Comparison of ENCODE assay signal across 8 cellular contexts in the genomic region with DNA sequence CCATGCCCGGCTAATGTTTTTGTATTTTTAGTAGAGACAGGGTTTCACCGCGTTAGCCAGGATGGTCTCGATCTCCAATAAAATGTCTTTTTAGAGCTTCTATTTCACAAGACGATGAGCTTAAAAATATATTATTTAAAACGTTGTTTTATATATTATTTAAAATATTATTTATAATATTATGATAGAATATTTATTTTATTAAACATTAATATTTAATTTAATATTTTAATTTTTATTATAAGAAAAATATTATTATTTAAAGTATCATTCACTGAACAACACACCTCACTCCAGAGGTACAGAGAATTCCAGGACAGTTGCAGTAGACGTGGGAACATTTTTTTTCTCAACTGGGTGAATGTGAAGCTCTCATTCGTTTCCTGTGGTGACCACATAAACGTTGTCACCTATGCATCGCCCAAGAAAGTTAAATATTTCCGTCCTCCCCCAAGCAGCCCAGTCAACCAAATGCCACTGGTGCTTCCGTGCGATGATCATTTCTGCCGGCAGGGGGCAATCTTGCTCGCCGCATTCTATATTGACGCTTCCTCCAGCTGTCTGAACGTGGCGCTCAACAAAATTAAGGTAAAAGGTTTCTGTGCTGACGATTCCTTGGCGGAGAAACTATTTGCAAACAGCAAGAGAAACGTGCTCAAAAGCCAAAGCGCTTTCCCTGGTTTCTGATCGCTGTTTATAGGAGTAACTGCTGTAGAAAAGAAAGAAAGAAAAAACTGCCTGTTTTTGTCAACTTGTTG. TPM values are rescaled to one million over a fixed set of nuclear protein-coding genes. Genes with fewer than 3 reads are reported as not detected.
DNase-seq lines count a peak whose midpoint lies in the region; ATAC-seq, FAIRE-seq and TF ChIP-seq lines count a peak whose summit lies in the region.

No MANE protein-coding gene starts in this region.

- H3K4me3 ChIP-seq in A549 (0 out of 3 replicates have a peak overlapping the region, but pooled peaks have one; percentile 21), choroid plexus epithelial cell (ENCODE audit: low read depth, low read length) (no peak overlapping the region)

- peak; percentile 97 for TF ChIP-seq CTCF in A549 (IDR thresholded peaks at IDR 0.05)
- peak; percentile 96 for TF ChIP-seq CTCF in choroid plexus epithelial cell (conservative IDR thresholded peaks at IDR 0.05; ENCODE audit: low read depth, low read length)

- DNase-seq in A549 (ENCODE audit: low read depth in 1 of 2, low spot score in 1 of 2) (peak; percentile 77 to 80), NCI-H460 (ENCODE audit: extremely low read depth, low read depth) (peak; percentile 78), choroid plexus epithelial cell (ENCODE audit: low read depth) (peak; percentile 79), left kidney (ENCODE audit: low read depth, low spot score) (peak; percentile 93)
- peak; percentile 82 to 87 for DNase-seq in activated CD4-positive, alpha-beta T cell treated with anti-CD3 and anti-CD28 coated beads for 24 hours (ENCODE audit: low read depth in 2 of 2)
- DNase-seq in stimulated activated CD4-positive, alpha-beta T cell treated with anti-CD3 and anti-CD28 coated beads, Interleukin-4, amount 100 ng/mL, for 1 hour = peak; percentile 84

- TF ChIP-seq POLR2A in A549 (IDR thresholded peaks at IDR 0.05; ENCODE audit: low read length) = no peak

- no peak for TF ChIP-seq EP300 in A549 (IDR thresholded peaks at IDR 0.05)

- FAIRE-seq in A549 (lab: Jason Lieb, UNC) = no peak

- POLR2A ChIA-PET in A549 (lab: Yijun Ruan, JAX) = interaction anchor here (0.6 to 1.8 kb wide), 4 partner anchors 13 to 323 kb away, joined by 3 to 7 read pairs (median 4); a partner anchor contains a TSS

- ATAC-seq in A549 = peak; percentile 85 to 90
- ATAC-seq in GM18502 (IDR thresholded peaks at IDR 0.05; ENCODE audit: poor library complexity, unreplicated experiment) = peak; percentile 91
- ATAC-seq in HG03097 (IDR thresholded peaks at IDR 0.05; ENCODE audit: low FRiP score, unreplicated experiment) = peak; percentile 86

- peaks cover 3% of the 10 kb centered on the region; the same call in 1 of the 3 replicates for H3K4me1 ChIP-seq in A549

- no peaks in the 10 kb centered on the region for H3K9me3 ChIP-seq in A549

- CTCF ChIA-PET in A549 (lab: Yijun Ruan, JAX) = interaction anchor here (0.6 to 26.8 kb wide), 74 partner anchors 10 to 760 kb away, joined by 3 to 721 read pairs (median 4); a partner anchor contains a TSS

- peak overlapping the region; percentile 72 for H3K4me2 ChIP-seq in A549

- TF ChIP-seq RAD21 in A549 (conservative IDR thresholded peaks at IDR 0.05 in 1 of 2, IDR thresholded peaks at IDR 0.05 in 1 of 2) = peak; percentile 94

- WGBS in A549 (ENCODE audit: missing lambda C conversion rate) = 16% methylated on average over 24 of the region's 24 CpGs

- H3K27ac ChIP-seq in A549 = 0 out of 6 replicates have a peak overlapping the region, but pooled peaks of 1 of the 2 experiments have one; percentile 27

TF ChIP-seq in A549, 52 proteins besides CTCF, POLR2A, EP300 and RAD21:
- TF ChIP-seq SMC3 (IDR thresholded peaks at IDR 0.05) = peak; percentile 95
- TF ChIP-seq POLR2AphosphoS2 (conservative IDR thresholded peaks at IDR 0.05; ENCODE audit: low read length) = no peak

RNA-seq across cellular contexts. Expression of a gene that starts 41.7 kb away (rescaled TPM):
- polyA plus RNA-seq in A549 (2011; rRNA removed) (not detected in 2 replicates), A549 (2017; fragmentation: RNase III; extraction: RNeasy Plus Mini Kit Qiagen cat#74134 plus additional on column Dnase treatment) (not detected in 3 replicates)
- polyA plus RNA-seq in A549 (2012; cell fraction: cytosol; rRNA removed) = not detected in 2 replicates
- polyA plus RNA-seq in A549 (2012; cell fraction: nucleus; rRNA removed) = not detected in 2 replicates
- polyA minus RNA-seq in A549 (2011; rRNA and poly(A)+ RNA removed) = not detected in 2 replicates
- not detected in 2 replicates for total RNA-seq in NCI-H460 (2014; rRNA removed; shearing (Covaris generic))
- not detected in 2 replicates for polyA plus RNA-seq in NCI-H460 (2014; cell fraction: nucleus; rRNA removed)

RNA-seq across cellular contexts. Expression of a gene that starts 55.8 kb away (rescaled TPM):
- polyA plus RNA-seq in A549 (2011; rRNA removed) (21.0 and 22.3 TPM in 2 replicates), A549 (2017; fragmentation: RNase III; extraction: RNeasy Plus Mini Kit Qiagen cat#74134 plus additional on column Dnase treatment) (17.6 to 21.3 TPM (median 19.7 TPM) in 3 replicates)
- 15.9 and 18.5 TPM in 2 replicates for polyA plus RNA-seq in A549 (2012; cell fraction: cytosol; rRNA removed)
- polyA plus RNA-seq in A549 (2012; cell fraction: nucleus; rRNA removed) = 10.8 and 12.8 TPM in 2 replicates
- polyA minus RNA-seq in A549 (2011; rRNA and poly(A)+ RNA removed) = 14.5 and 14.6 TPM in 2 replicates
- total RNA-seq in NCI-H460 (2014; rRNA removed; shearing (Covaris generic)) = 14.5 and 14.7 TPM in 2 replicates
- polyA plus RNA-seq in NCI-H460 (2014; cell fraction: nucleus; rRNA removed) = 19.1 and 20.4 TPM in 2 replicates
